Comparison of ENCODE assay signal across 1 cellular context in genomic region chr4:59920414-59920813, GRCh38.
TF ChIP-seq lines count a peak whose summit lies in the region.

No MANE protein-coding gene starts in this region.

TF ChIP-seq in GM23338, 12 proteins besides CTCF, POLR2A, EP300 and RAD21 (continued from another document):
- TF ChIP-seq ZNF462 (CRISPR knock-in tag; IDR thresholded peaks at IDR 0.05) = no peak
